Comparison of ENCODE assay signal across 1 cellular context in genomic region chr1:173392895-173393654, GRCh38.
A peak's percentile ranks its signal among the peaks of the same experiment; 100 is the strongest.
TF ChIP-seq lines count a peak whose summit lies in the region.

No MANE protein-coding gene starts in this region.

TF ChIP-seq in K562, 482 proteins besides CTCF, POLR2A, EP300 and RAD21 (continued from another document):
- no peak for TF ChIP-seq HIVEP1 (CRISPR knock-in tag; IDR thresholded peaks at IDR 0.05)
- TF ChIP-seq ZNF277 (CRISPR knock-in tag; IDR thresholded peaks at IDR 0.05; ENCODE audit: borderline replicate concordance) = no peak
- TF ChIP-seq, protein P1, sequence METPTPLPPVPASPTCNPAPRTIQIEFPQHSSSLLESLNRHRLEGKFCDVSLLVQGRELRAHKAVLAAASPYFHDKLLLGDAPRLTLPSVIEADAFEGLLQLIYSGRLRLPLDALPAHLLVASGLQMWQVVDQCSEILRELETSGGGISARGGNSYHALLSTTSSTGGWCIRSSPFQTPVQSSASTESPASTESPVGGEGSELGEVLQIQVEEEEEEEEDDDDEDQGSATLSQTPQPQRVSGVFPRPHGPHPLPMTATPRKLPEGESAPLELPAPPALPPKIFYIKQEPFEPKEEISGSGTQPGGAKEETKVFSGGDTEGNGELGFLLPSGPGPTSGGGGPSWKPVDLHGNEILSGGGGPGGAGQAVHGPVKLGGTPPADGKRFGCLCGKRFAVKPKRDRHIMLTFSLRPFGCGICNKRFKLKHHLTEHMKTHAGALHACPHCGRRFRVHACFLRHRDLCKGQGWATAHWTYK (CRISPR knock-in tag; IDR thresholded peaks at IDR 0.05) = no peak
- TF ChIP-seq CTBP1 (IDR thresholded peaks at IDR 0.05; ENCODE audit: borderline replicate concordance) = peak; percentile 92
- no peak for TF ChIP-seq HCFC1 (IDR thresholded peaks at IDR 0.05; ENCODE audit: low read depth, low read length)
- 0 out of 2 replicates have a peak, but pooled peaks have one; percentile 4 for TF ChIP-seq ELF4 (CRISPR knock-in tag; IDR thresholded peaks at IDR 0.05)
- peak in 1 of 2 experiments; percentile 64; a peak in 1 of 4 replicates for TF ChIP-seq HDAC1 (IDR thresholded peaks at IDR 0.05)
- TF ChIP-seq TCF15 (CRISPR knock-in tag; IDR thresholded peaks at IDR 0.05) = no peak
- no peak for TF ChIP-seq EP400 (IDR thresholded peaks at IDR 0.05)
- no peak for TF ChIP-seq MTF1 (CRISPR knock-in tag; IDR thresholded peaks at IDR 0.05; ENCODE audit: borderline replicate concordance)
- TF ChIP-seq LCOR (CRISPR knock-in tag; IDR thresholded peaks at IDR 0.05) = no peak
- TF ChIP-seq SMAD3 (CRISPR knock-in tag; conservative IDR thresholded peaks at IDR 0.05) = no peak
- 0 out of 2 replicates have a peak, but pooled peaks have one; percentile 17 for TF ChIP-seq TRIM28 (IDR thresholded peaks at IDR 0.05)
- TF ChIP-seq FOXK2 (conservative IDR thresholded peaks at IDR 0.05 in 1 of 2, IDR thresholded peaks at IDR 0.05 in 1 of 2; ENCODE audit: low read depth in 2 of 2) = no peak
- TF ChIP-seq FIP1L1 (IDR thresholded peaks at IDR 0.05; ENCODE audit: low read depth, low read length, poor library complexity, severe bottlenecking) = no peak
- TF ChIP-seq TEAD4 (IDR thresholded peaks at IDR 0.05; ENCODE audit: low read length) = peak; percentile 66
- TF ChIP-seq TEAD4 (CRISPR knock-in tag; IDR thresholded peaks at IDR 0.05; ENCODE audit: borderline replicate concordance) = no peak
- no peak for TF ChIP-seq ZNF764 (CRISPR knock-in tag; IDR thresholded peaks at IDR 0.05; ENCODE audit: low read depth)
- no peak for TF ChIP-seq MEF2A (IDR thresholded peaks at IDR 0.05; ENCODE audit: control insufficient read depth, low read depth, low read length)
- TF ChIP-seq FOS (IDR thresholded peaks at IDR 0.05; ENCODE audit: extremely low read depth, insufficient read length) = peak; percentile 35
- TF ChIP-seq L3MBTL2 (IDR thresholded peaks at IDR 0.05) = peak; percentile 46; the same call in 1 of the 2 replicates
- TF ChIP-seq, protein P2, sequence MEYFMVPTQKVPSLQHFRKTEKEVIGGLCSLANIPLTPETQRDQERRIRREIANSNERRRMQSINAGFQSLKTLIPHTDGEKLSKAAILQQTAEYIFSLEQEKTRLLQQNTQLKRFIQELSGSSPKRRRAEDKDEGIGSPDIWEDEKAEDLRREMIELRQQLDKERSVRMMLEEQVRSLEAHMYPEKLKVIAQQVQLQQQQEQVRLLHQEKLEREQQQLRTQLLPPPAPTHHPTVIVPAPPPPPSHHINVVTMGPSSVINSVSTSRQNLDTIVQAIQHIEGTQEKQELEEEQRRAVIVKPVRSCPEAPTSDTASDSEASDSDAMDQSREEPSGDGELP (CRISPR knock-in tag; IDR thresholded peaks at IDR 0.05; ENCODE audit: borderline replicate concordance) = no peak
- TF ChIP-seq, protein P3, sequence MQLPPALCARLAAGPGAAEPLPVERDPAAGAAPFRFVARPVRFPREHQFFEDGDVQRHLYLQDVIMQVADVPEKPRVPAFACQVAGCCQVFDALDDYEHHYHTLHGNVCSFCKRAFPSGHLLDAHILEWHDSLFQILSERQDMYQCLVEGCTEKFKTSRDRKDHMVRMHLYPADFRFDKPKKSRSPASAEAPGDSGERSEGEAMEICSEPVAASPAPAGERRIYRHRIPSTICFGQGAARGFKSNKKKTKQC (CRISPR knock-in tag; IDR thresholded peaks at IDR 0.05) = no peak
- TF ChIP-seq RBM22 (IDR thresholded peaks at IDR 0.05; ENCODE audit: low read depth, low read length, poor library complexity, severe bottlenecking) = no peak
- no peak for TF ChIP-seq NFE2L1 (tag; IDR thresholded peaks at IDR 0.05; ENCODE audit: borderline replicate concordance, low read depth)
- TF ChIP-seq ZNF586 (CRISPR knock-in tag; conservative IDR thresholded peaks at IDR 0.05) = no peak
- TF ChIP-seq NUFIP1 (IDR thresholded peaks at IDR 0.05; ENCODE audit: partially characterized antibody) = no peak
- no peak for TF ChIP-seq ZBTB26 (CRISPR knock-in tag; IDR thresholded peaks at IDR 0.05)
- no peak for TF ChIP-seq SUPT5H (IDR thresholded peaks at IDR 0.05)
- TF ChIP-seq PCBP2 (IDR thresholded peaks at IDR 0.05; ENCODE audit: low read depth, low read length, poor library complexity, severe bottlenecking) = no peak
- peak; percentile 28; the same call in 1 of the 2 replicates for TF ChIP-seq CBFA2T2 (conservative IDR thresholded peaks at IDR 0.05)
- TF ChIP-seq MYC (IDR thresholded peaks at IDR 0.05; ENCODE audit: low read depth, low read length) = no peak
- no peak for TF ChIP-seq MYC (CRISPR knock-in tag; IDR thresholded peaks at IDR 0.05; ENCODE audit: borderline replicate concordance, low read depth)
- TF ChIP-seq ETV1 (tag; conservative IDR thresholded peaks at IDR 0.05; ENCODE audit: low read depth) = peak; percentile 82
- TF ChIP-seq, protein P4, sequence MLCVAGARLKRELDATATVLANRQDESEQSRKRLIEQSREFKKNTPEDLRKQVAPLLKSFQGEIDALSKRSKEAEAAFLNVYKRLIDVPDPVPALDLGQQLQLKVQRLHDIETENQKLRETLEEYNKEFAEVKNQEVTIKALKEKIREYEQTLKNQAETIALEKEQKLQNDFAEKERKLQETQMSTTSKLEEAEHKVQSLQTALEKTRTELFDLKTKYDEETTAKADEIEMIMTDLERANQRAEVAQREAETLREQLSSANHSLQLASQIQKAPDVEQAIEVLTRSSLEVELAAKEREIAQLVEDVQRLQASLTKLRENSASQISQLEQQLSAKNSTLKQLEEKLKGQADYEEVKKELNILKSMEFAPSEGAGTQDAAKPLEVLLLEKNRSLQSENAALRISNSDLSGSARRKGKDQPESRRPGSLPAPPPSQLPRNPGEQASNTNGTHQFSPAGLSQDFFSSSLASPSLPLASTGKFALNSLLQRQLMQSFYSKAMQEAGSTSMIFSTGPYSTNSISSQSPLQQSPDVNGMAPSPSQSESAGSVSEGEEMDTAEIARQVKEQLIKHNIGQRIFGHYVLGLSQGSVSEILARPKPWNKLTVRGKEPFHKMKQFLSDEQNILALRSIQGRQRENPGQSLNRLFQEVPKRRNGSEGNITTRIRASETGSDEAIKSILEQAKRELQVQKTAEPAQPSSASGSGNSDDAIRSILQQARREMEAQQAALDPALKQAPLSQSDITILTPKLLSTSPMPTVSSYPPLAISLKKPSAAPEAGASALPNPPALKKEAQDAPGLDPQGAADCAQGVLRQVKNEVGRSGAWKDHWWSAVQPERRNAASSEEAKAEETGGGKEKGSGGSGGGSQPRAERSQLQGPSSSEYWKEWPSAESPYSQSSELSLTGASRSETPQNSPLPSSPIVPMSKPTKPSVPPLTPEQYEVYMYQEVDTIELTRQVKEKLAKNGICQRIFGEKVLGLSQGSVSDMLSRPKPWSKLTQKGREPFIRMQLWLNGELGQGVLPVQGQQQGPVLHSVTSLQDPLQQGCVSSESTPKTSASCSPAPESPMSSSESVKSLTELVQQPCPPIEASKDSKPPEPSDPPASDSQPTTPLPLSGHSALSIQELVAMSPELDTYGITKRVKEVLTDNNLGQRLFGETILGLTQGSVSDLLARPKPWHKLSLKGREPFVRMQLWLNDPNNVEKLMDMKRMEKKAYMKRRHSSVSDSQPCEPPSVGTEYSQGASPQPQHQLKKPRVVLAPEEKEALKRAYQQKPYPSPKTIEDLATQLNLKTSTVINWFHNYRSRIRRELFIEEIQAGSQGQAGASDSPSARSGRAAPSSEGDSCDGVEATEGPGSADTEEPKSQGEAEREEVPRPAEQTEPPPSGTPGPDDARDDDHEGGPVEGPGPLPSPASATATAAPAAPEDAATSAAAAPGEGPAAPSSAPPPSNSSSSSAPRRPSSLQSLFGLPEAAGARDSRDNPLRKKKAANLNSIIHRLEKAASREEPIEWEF (CRISPR knock-in tag; IDR thresholded peaks at IDR 0.05) = no peak
- TF ChIP-seq CBX3 (IDR thresholded peaks at IDR 0.05; ENCODE audit: borderline replicate concordance in 1 of 2, low read length in 2 of 2) = peak in 1 of 2 experiments; percentile 38; a peak in 1 of 3 replicates
- TF ChIP-seq DPF2 (IDR thresholded peaks at IDR 0.05) = peak; percentile 89
- TF ChIP-seq ZNF518B (CRISPR knock-in tag; IDR thresholded peaks at IDR 0.05) = no peak
- peak; percentile 89 for TF ChIP-seq SMARCE1 (IDR thresholded peaks at IDR 0.05)
- TF ChIP-seq TRIM24 (IDR thresholded peaks at IDR 0.05) = peak in 1 of 2 experiments; percentile 43; a peak in 1 of 4 replicates
- 0 out of 2 replicates have a peak, but pooled peaks have one; percentile 29 for TF ChIP-seq ATF7 (IDR thresholded peaks at IDR 0.05)
- TF ChIP-seq SIN3B (IDR thresholded peaks at IDR 0.05; ENCODE audit: low read depth) = no peak
- TF ChIP-seq, protein P5, sequence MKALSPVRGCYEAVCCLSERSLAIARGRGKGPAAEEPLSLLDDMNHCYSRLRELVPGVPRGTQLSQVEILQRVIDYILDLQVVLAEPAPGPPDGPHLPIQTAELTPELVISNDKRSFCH (CRISPR knock-in tag; IDR thresholded peaks at IDR 0.05) = no peak
- TF ChIP-seq, protein P5 (tag; IDR thresholded peaks at IDR 0.05) = peak; percentile 99
- TF ChIP-seq PHTF2 (CRISPR knock-in tag; IDR thresholded peaks at IDR 0.05) = no peak
- TF ChIP-seq JUND (IDR thresholded peaks at IDR 0.05; ENCODE audit: borderline replicate concordance, low read depth, low read length) = peak; percentile 95
- peak; percentile 94; the same call in 2 of the 3 replicates for TF ChIP-seq JUND (tag; IDR thresholded peaks at IDR 0.05; ENCODE audit: borderline replicate concordance, low read depth, low read length)
- TF ChIP-seq BHLHE40 (IDR thresholded peaks at IDR 0.05; ENCODE audit: low read length) = peak; percentile 76
- TF ChIP-seq, protein P6, sequence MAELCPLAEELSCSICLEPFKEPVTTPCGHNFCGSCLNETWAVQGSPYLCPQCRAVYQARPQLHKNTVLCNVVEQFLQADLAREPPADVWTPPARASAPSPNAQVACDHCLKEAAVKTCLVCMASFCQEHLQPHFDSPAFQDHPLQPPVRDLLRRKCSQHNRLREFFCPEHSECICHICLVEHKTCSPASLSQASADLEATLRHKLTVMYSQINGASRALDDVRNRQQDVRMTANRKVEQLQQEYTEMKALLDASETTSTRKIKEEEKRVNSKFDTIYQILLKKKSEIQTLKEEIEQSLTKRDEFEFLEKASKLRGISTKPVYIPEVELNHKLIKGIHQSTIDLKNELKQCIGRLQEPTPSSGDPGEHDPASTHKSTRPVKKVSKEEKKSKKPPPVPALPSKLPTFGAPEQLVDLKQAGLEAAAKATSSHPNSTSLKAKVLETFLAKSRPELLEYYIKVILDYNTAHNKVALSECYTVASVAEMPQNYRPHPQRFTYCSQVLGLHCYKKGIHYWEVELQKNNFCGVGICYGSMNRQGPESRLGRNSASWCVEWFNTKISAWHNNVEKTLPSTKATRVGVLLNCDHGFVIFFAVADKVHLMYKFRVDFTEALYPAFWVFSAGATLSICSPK (IDR thresholded peaks at IDR 0.05; ENCODE audit: borderline replicate concordance) = no peak
